In genomic region chr7:156659203-156659602, GRCh38 we compare ENCODE assay signal across 1 cellular context.
TF ChIP-seq lines count a peak whose summit lies in the region.

No MANE protein-coding gene starts in this region.

TF ChIP-seq in K562, 482 proteins besides CTCF, POLR2A, EP300 and RAD21 (continued from another document):
- no peak for TF ChIP-seq HINFP (tag; conservative IDR thresholded peaks at IDR 0.05; ENCODE audit: low read depth)
- TF ChIP-seq CEBPG (CRISPR knock-in tag; IDR thresholded peaks at IDR 0.05), result peak; percentile 81
- TF ChIP-seq CEBPG (tag; conservative IDR thresholded peaks at IDR 0.05 in 1 of 2, IDR thresholded peaks at IDR 0.05 in 1 of 2), result peak; percentile 92 to 97
- TF ChIP-seq JUND (IDR thresholded peaks at IDR 0.05; ENCODE audit: borderline replicate concordance, low read depth, low read length), result peak; percentile 74
- peak; percentile 54; the same call in 1 of the 3 replicates for TF ChIP-seq JUND (tag; IDR thresholded peaks at IDR 0.05; ENCODE audit: borderline replicate concordance, low read depth, low read length)
- peak; percentile 84 for TF ChIP-seq ATF4 (CRISPR knock-in tag; IDR thresholded peaks at IDR 0.05)
- no peak for TF ChIP-seq SIRT6 (IDR thresholded peaks at IDR 0.05; ENCODE audit: low read depth, low read length)
- TF ChIP-seq ZFP36 (IDR thresholded peaks at IDR 0.05; ENCODE audit: low read depth, low read length, partially characterized antibody), result peak; percentile 68
- no peak for TF ChIP-seq KAT8 (IDR thresholded peaks at IDR 0.05; ENCODE audit: low read depth)
- peak; percentile 62; the same call in 1 of the 2 replicates for TF ChIP-seq BCOR (IDR thresholded peaks at IDR 0.05)
TF ChIP-seq in K562: peak in this region for 14.
